In genomic region chr7:96354881-96355280, GRCh38 we compare ENCODE assay signal across 20 cellular contexts. TPM values are rescaled to one million over a fixed set of nuclear protein-coding genes. Genes with fewer than 3 reads are reported as not detected.
DNase-seq lines count a peak whose midpoint lies in the region; ATAC-seq and TF ChIP-seq lines count a peak whose summit lies in the region.
"Had no signal": no experiment of that assay in that cellular context is flagged by ENCODE, and none has a peak within 500 bp of the region (broad histone marks: within the 10 kb centered on the region; RNA-seq: fewer than 3 reads in every experiment).

No MANE protein-coding gene starts in this region.

- peak overlapping the region; percentile 22 for H3K9ac ChIP-seq in endodermal cell (ENCODE audit: extremely low read depth, low read length, poor library complexity, severe bottlenecking)

- TF ChIP-seq CTCF in WERI-Rb-1 (IDR thresholded peaks at IDR 0.05; ENCODE audit: low read depth, low read length) (no peak), endodermal cell (conservative IDR thresholded peaks at IDR 0.05) (peak; percentile 22), retinal pigment epithelial cell (conservative IDR thresholded peaks at IDR 0.05; ENCODE audit: low read depth, low read length) (no peak)

- WGBS in endodermal cell (ENCODE audit: insufficient coverage in 1 of 2, insufficient read length in 1 of 2), 2 experiments, result 21 to 29% methylated on average over 1 to 3 of the region's 3 CpGs

- no peaks in the 10 kb centered on the region for H3K27me3 Mint-ChIP-seq in endodermal cell (ENCODE audit: insufficient read depth)
- H3K27me3 Mint-ChIP-seq: IgD-negative memory B cell had no signal

- H3K36me3 ChIP-seq in WERI-Rb-1 (no peaks in the 10 kb centered on the region), endodermal cell (ENCODE audit: control insufficient read depth, insufficient read depth, low read length) (no peaks in the 10 kb centered on the region)

- H3K27me3 ChIP-seq in WERI-Rb-1 (ENCODE audit: insufficient read depth, low read depth, severe bottlenecking), result no peaks in the 10 kb centered on the region
- no peaks in the 10 kb centered on the region for H3K27me3 ChIP-seq in endodermal cell (ENCODE audit: control insufficient read depth, insufficient read depth, low read length, poor library complexity, severe bottlenecking)

- ATAC-seq in GM21737 (IDR thresholded peaks at IDR 0.05; ENCODE audit: unreplicated experiment), result no peak
- ATAC-seq: HCT116, HepG2 had no signal

- no peak overlapping the region for H3K4me3 ChIP-seq in WERI-Rb-1 (ENCODE audit: low read depth, low read length)
- H3K4me3 ChIP-seq in endodermal cell (ENCODE audit: low read length), result no peak overlapping the region
- no peak overlapping the region for H3K4me3 ChIP-seq in retinal pigment epithelial cell (ENCODE audit: low read length)

- H3K9me3 ChIP-seq in WERI-Rb-1 (ENCODE audit: severe bottlenecking) (no peaks in the 10 kb centered on the region), endodermal cell (ENCODE audit: control insufficient read depth, low read length) (peaks cover 22% of the 10 kb centered on the region)
- H3K9me3 ChIP-seq: Caco-2 had no signal

- no peaks in the 10 kb centered on the region for H3K36me3 Mint-ChIP-seq in endodermal cell (ENCODE audit: low read depth)
- H3K36me3 Mint-ChIP-seq: IgD-negative memory B cell had no signal

- peaks cover 8% of the 10 kb centered on the region for H3K9me3 Mint-ChIP-seq in endodermal cell
- H3K9me3 Mint-ChIP-seq: CD4-positive, alpha-beta T cell; HFFc6; IgD-negative memory B cell had no signal

- DNase-seq in M059J (ENCODE audit: low read depth) (peak; percentile 6), WERI-Rb-1 (peak; percentile 33), endodermal cell (peak; percentile 84), retinal pigment epithelial cell (ENCODE audit: low read depth) (peak; percentile 25), NCI-H69 (lab: John Stamatoyannopoulos, UW) (no peak)
- DNase-seq in effector CD4-positive, alpha-beta T cell, result no peak
- DNase-seq: AML-193; Caco-2; CD4-positive, alpha-beta T cell; DMS153; DMS79; GDM1; GOT3; H7; HFFc6 had no signal

- peaks cover 10% of the 10 kb centered on the region for H3K4me1 Mint-ChIP-seq in endodermal cell
- H3K4me1 Mint-ChIP-seq: IgD-negative memory B cell had no signal

- H3K27ac ChIP-seq in WERI-Rb-1 (no peak overlapping the region; the same call in 1 of the 2 replicates), endodermal cell (ENCODE audit: low read depth, low read length) (peak overlapping the region; percentile 5)
- H3K27ac ChIP-seq: C4-2B had no signal

- peaks cover 3% of the 10 kb centered on the region for H3K4me1 ChIP-seq in endodermal cell (ENCODE audit: control insufficient read depth, insufficient read depth, low read length)

- H3K27ac Mint-ChIP-seq in endodermal cell, result peak overlapping the region; percentile 78
- H3K27ac Mint-ChIP-seq: CD4-positive, alpha-beta T cell; HFFc6; IgD-negative memory B cell had no signal

- no peak overlapping the region for H3K4me3 Mint-ChIP-seq in endodermal cell
- H3K4me3 Mint-ChIP-seq: CD4-positive, alpha-beta T cell; HFFc6; IgD-negative memory B cell had no signal

RNA-seq across cellular contexts. Expression of gene SLC25A13, which starts 33.0 kb away (rescaled TPM):
- 22.8 and 29.7 TPM in 2 replicates for total RNA-seq in M059J (2014; rRNA removed; shearing (Covaris generic))
- 100 to 1,000 TPM in 1 of 2 donors, 10 to 100 TPM in 1; 94.3 to 114 TPM for total RNA-seq in endodermal cell
- 49.6 TPM for polyA plus RNA-seq in endodermal cell (2013, experiment 1 of 2)
- polyA plus RNA-seq in endodermal cell (2013, experiment 2 of 2), result 53.2 TPM

Comparison
In these comparisons a context has a peak if more than half of its experiments do, and no peak if none do; other contexts are left out.
1. DNase-seq: peak in M059J (single experiment), WERI-Rb-1 (single experiment), endodermal cell (single experiment) and retinal pigment epithelial cell (single experiment); none in effector CD4-positive, alpha-beta T cell (single experiment) and NCI-H69 (single experiment).